Comparison of ENCODE assay signal across 19 cellular contexts in the genomic region with DNA sequence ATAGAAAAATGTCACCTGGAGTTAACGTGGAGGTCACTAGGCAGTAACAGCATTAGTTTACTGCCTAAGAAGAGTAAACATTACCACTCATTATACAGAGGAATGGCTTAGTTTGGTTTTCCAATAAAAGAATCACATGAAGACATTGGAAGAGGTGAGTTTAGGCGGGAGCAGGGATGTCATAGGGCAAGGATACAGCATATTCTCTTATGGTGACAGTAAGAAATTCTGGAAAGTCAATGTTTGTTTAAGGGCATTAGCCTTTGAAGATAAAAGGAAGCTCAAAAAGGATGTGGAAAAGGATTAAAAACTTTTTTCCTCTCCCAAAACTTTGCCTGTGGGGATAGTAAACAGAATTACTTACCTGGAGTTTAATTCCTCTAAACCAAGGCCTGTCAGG. TPM values are rescaled to one million over a fixed set of nuclear protein-coding genes. Genes with fewer than 3 reads are reported as not detected.
DNase-seq lines count a peak whose midpoint lies in the region; ATAC-seq, FAIRE-seq and TF ChIP-seq lines count a peak whose summit lies in the region.
"Had no signal": no experiment of that assay in that cellular context is flagged by ENCODE, and none has a peak within 500 bp of the region (broad histone marks: within the 10 kb centered on the region; RNA-seq: fewer than 3 reads in every experiment).

No MANE protein-coding gene starts in this region.

- H3K23me2 ChIP-seq in H9 (ENCODE audit: insufficient read length, low read depth, low read length, poor library complexity, severe bottlenecking) = peaks cover 15% of the 10 kb centered on the region

- H2AK5ac ChIP-seq in H9 (ENCODE audit: insufficient read length, low read length) = no peak overlapping the region

- intact Hi-C loops in HepG2 (cut with micrococcal nuclease; ENCODE audit: unreplicated experiment) = no loop called here
- intact Hi-C loops in right lobe of liver (cut with DNase I) = no loop called here
- intact Hi-C loops in transverse colon (cut with DNase I; ENCODE audit: low total_unique reads) = no loop called here
- intact Hi-C loops in breast epithelium (cut with DNase I; ENCODE audit: low total_unique reads) = no loop called here

- no peak overlapping the region for H2BK12ac ChIP-seq in H9 (ENCODE audit: insufficient read length, low read depth, low read length)

- peaks cover 70% of the 10 kb centered on the region for H3K4me1 ChIP-seq in HepG2 (ENCODE audit: insufficient read depth, low read length)
- peaks cover 0 to 23% (median 4%) of the 10 kb centered on the region in 4 donors for H3K4me1 ChIP-seq in right lobe of liver
- no peaks in the 10 kb centered on the region; the same call in 1 of the 2 replicates for H3K4me1 ChIP-seq in H9 (ENCODE audit: insufficient read depth, low read length)
- peaks cover 29% of the 10 kb centered on the region for H3K4me1 ChIP-seq in Karpas-422 (ENCODE audit: low read length)
- peaks cover 8 to 41% (median 18%) of the 10 kb centered on the region in 4 donors for H3K4me1 ChIP-seq in transverse colon
- H3K4me1 ChIP-seq in breast epithelium = no peaks in the 10 kb centered on the region
- H3K4me1 ChIP-seq: BE2C had no signal

- ATAC-seq in HepG2 (no peak; the same call in 2 of the 3 replicates), right lobe of liver (no peak)

- no peaks in the 10 kb centered on the region; a peak in 1 of 5 replicates for H3K27me3 ChIP-seq in HepG2 (ENCODE audit: control insufficient read depth in 1 of 2, insufficient read depth in 2 of 2, low read length in 2 of 2)
- no peaks in the 10 kb centered on the region for H3K27me3 ChIP-seq in right lobe of liver
- no peaks in the 10 kb centered on the region for H3K27me3 ChIP-seq in H9 (ENCODE audit: insufficient read depth, low read length)
- H3K27me3 ChIP-seq in Karpas-422 (ENCODE audit: low read length) = no peaks in the 10 kb centered on the region
- no peaks in the 10 kb centered on the region for H3K27me3 ChIP-seq in transverse colon
- no peaks in the 10 kb centered on the region for H3K27me3 ChIP-seq in breast epithelium
- H3K27me3 ChIP-seq: BE2C had no signal

- H3K27ac ChIP-seq in HepG2 (ENCODE audit: extremely low read length, insufficient read depth, low read length) = peak overlapping the region; percentile 41
- no peak overlapping the region for H3K27ac ChIP-seq in right lobe of liver
- no peak overlapping the region for H3K27ac ChIP-seq in H9 (ENCODE audit: insufficient read length, low read depth, low read length)
- peak overlapping the region; percentile 97; the same call in 1 of the 2 replicates for H3K27ac ChIP-seq in VCaP
- no peak overlapping the region for H3K27ac ChIP-seq in Karpas-422 (ENCODE audit: low read length)
- no peak overlapping the region for H3K27ac ChIP-seq in transverse colon
- no peak overlapping the region for H3K27ac ChIP-seq in breast epithelium
- H3K27ac ChIP-seq: C4-2B, HL-60 had no signal

- H3K27me3 Mint-ChIP-seq in H9 (ENCODE audit: low read depth) = no peaks in the 10 kb centered on the region; the same call in 1 of the 2 replicates
- H3K27me3 Mint-ChIP-seq: CD4-positive, alpha-beta memory T cell had no signal

- 5% methylated on average over 2 of the region's 2 CpGs for WGBS in HepG2 (ENCODE audit: low lambda C conversion rate)
- 60% methylated on average over 2 of the region's 2 CpGs for WGBS in right lobe of liver (ENCODE audit: insufficient coverage, low coverage, low lambda C conversion rate, missing lambda C conversion rate)
- WGBS in H9 (ENCODE audit: extremely low coverage, insufficient read length, low lambda C conversion rate) = no CpG with 5 or more reads among the region's 2 CpGs
- WGBS in transverse colon (ENCODE audit: low coverage in 1 of 2), 2 donors = 51 to 75% methylated on average over 2 of the region's 2 CpGs

- H4K91ac ChIP-seq in H9 (ENCODE audit: insufficient read length, low read depth, low read length) = no peak overlapping the region

- BruUV-seq in HepG2 (replicated peaks; lab: Mats Ljungman, UMichigan) = no TSS peak

- H3K23ac ChIP-seq in H9 (ENCODE audit: insufficient read length, low read depth, low read length) = no peak overlapping the region

- CTCF ChIA-PET in HepG2 (lab: Yijun Ruan, JAX; ENCODE audit: low intra/inter-chr PET ratio, low total read pairs) = no interaction called here

- no peak overlapping the region for H3K18ac ChIP-seq in H9 (ENCODE audit: insufficient read length, low read depth, low read length)

- no peak for FAIRE-seq in HepG2 (lab: Jason Lieb, UNC)
- FAIRE-seq: A204.1, GM19239, H1 had no signal

- in situ Hi-C loops in HepG2 (cut with HindIII; ENCODE audit: extremely low pct_ligation_motif_present, low pct_unique_long_range_greater_than_20kb) (no loop called here), transverse colon (cut with MboI; ENCODE audit: low pct_ligation_motif_present in 1 of 4, low pct_unique_long_range_greater_than_20kb in 1 of 4, low sequenced_read_pairs in 3 of 4) (no loop called here)

- DNase-seq in HepG2 (ENCODE audit: low spot score) (peak; percentile 73), right lobe of liver (no peak), H9 (no peak), Karpas-422 (no peak), transverse colon (no peak), breast epithelium (ENCODE audit: low spot score in 2 of 2) (no peak)
- DNase-seq: BE2C; CD4-positive, alpha-beta memory T cell; DMS79; GDM1; HCEC 1CT; HFFc6; IMR-90 had no signal

- peaks cover 32 to 33% of the 10 kb centered on the region in 2 experiments for H3K4me1 Mint-ChIP-seq in H9

- H3K56ac ChIP-seq in H9 (ENCODE audit: insufficient read length, low read depth, low read length) = no peak overlapping the region

- H3K9me3 ChIP-seq in HepG2 (ENCODE audit: low read length) (no peaks in the 10 kb centered on the region), right lobe of liver (no peaks in the 10 kb centered on the region), H9 (ENCODE audit: control insufficient read depth, low read depth, low read length) (no peaks in the 10 kb centered on the region), Karpas-422 (ENCODE audit: low read length) (no peaks in the 10 kb centered on the region), transverse colon (no peaks in the 10 kb centered on the region), breast epithelium (no peaks in the 10 kb centered on the region)
- H3K9me3 ChIP-seq: BE2C had no signal

- no peak for TF ChIP-seq CTCF in HepG2 (CRISPR knock-in tag; IDR thresholded peaks at IDR 0.05)
- no peak for TF ChIP-seq CTCF in right lobe of liver (IDR thresholded peaks at IDR 0.05)
- no peak for TF ChIP-seq CTCF in H9 (conservative IDR thresholded peaks at IDR 0.05)
- no peak for TF ChIP-seq CTCF in VCaP (conservative IDR thresholded peaks at IDR 0.05)
- TF ChIP-seq CTCF in transverse colon (IDR thresholded peaks at IDR 0.05) = no peak
- no peak for TF ChIP-seq CTCF in breast epithelium (IDR thresholded peaks at IDR 0.05)

- H3K9me2 ChIP-seq in Karpas-422 (replicated peaks; ENCODE audit: insufficient read depth, low read length) = no peaks in the 10 kb centered on the region

- H2BK5ac ChIP-seq in H9 (ENCODE audit: insufficient read length, low read length) = no peak overlapping the region

- H2AFZ ChIP-seq in HepG2 (ENCODE audit: low read length) (no peak overlapping the region), H9 (ENCODE audit: low read length) (no peak overlapping the region), Karpas-422 (ENCODE audit: low read length) (no peak overlapping the region)

- no peak overlapping the region for H2BK120ac ChIP-seq in H9 (ENCODE audit: low read depth, low read length, poor library complexity, severe bottlenecking)

- peaks cover 3% of the 10 kb centered on the region for H3K79me1 ChIP-seq in H9 (ENCODE audit: insufficient read depth, low read depth, low read length, poor library complexity, severe bottlenecking)

- H3K36me3 ChIP-seq in HepG2 (replicated peaks in 1 of 2; ENCODE audit: control insufficient read depth in 1 of 2, insufficient read depth in 2 of 2, low read length in 2 of 2) (peaks cover 2 to 4% of the 10 kb centered on the region in 2 experiments; a peak in 2 of 5 replicates), right lobe of liver (no peaks in the 10 kb centered on the region), Karpas-422 (ENCODE audit: insufficient read depth, low read length) (peaks cover 31% of the 10 kb centered on the region), transverse colon (no peaks in the 10 kb centered on the region), breast epithelium (no peaks in the 10 kb centered on the region)

- peaks cover 23 to 32% (median 28%) of the 10 kb centered on the region in 3 experiments for H3K36me3 Mint-ChIP-seq in H9 (ENCODE audit: insufficient read depth in 1 of 3, low read depth in 3 of 3)

- no peak overlapping the region for H2BK15ac ChIP-seq in H9 (ENCODE audit: low read depth, low read length)

- TF ChIP-seq EP300 in HepG2 (IDR thresholded peaks at IDR 0.05; ENCODE audit: low read depth in 2 of 2, low read length in 2 of 2) (peak in 1 of 2 experiments; percentile 79; a peak in 2 of 4 replicates), HepG2 (CRISPR knock-in tag; IDR thresholded peaks at IDR 0.05; ENCODE audit: borderline replicate concordance) (no peak), transverse colon (IDR thresholded peaks at IDR 0.05; ENCODE audit: low read depth) (no peak)

- no peak overlapping the region for H2BK20ac ChIP-seq in H9 (ENCODE audit: low read depth, low read length, poor library complexity, severe bottlenecking)

- peak overlapping the region; percentile 25; the same call in 1 of the 2 replicates for H3K4me2 ChIP-seq in HepG2 (ENCODE audit: low read depth, low read length)
- H3K4me2 ChIP-seq in H9 (ENCODE audit: insufficient read depth, insufficient read length, low read length) = no peak overlapping the region
- no peak overlapping the region for H3K4me2 ChIP-seq in Karpas-422 (ENCODE audit: low read depth, low read length, poor library complexity, severe bottlenecking)

- H4K20me1 ChIP-seq in HepG2 (ENCODE audit: insufficient read depth, low read length) = peaks cover 10% of the 10 kb centered on the region
- H4K20me1 ChIP-seq in H9 (ENCODE audit: control insufficient read depth, insufficient read depth, insufficient read length) = no peaks in the 10 kb centered on the region
- H4K20me1 ChIP-seq in Karpas-422 (ENCODE audit: insufficient read depth, low read depth, low read length) = peaks cover 16% of the 10 kb centered on the region

- no peak for TF ChIP-seq POLR2A in HepG2 (IDR thresholded peaks at IDR 0.05; ENCODE audit: insufficient read depth in 1 of 2, low read depth in 2 of 2, low read length in 2 of 2)
- TF ChIP-seq POLR2A in right lobe of liver (IDR thresholded peaks at IDR 0.05) = no peak
- no peak for TF ChIP-seq POLR2A in transverse colon (IDR thresholded peaks at IDR 0.05)
- TF ChIP-seq POLR2A in breast epithelium (IDR thresholded peaks at IDR 0.05) = no peak

- POLR2A ChIA-PET in HepG2 (lab: Yijun Ruan, JAX) = interaction anchor here (1.0 to 2.7 kb wide), 2 partner anchors 16 to 230 kb away, joined by 3 to 16 read pairs; no protein-coding TSS in a partner anchor

- H4K8ac ChIP-seq in H9 (replicated peaks; ENCODE audit: insufficient read length, low read depth, low read length) = no peak overlapping the region

- H3K79me2 ChIP-seq in HepG2 (ENCODE audit: insufficient read depth, low read length) = peaks cover 60% of the 10 kb centered on the region
- H3K79me2 ChIP-seq in H9 (ENCODE audit: insufficient read depth, low read length) = peaks cover 19% of the 10 kb centered on the region; the same call in 1 of the 2 replicates
- H3K79me2 ChIP-seq in Karpas-422 (ENCODE audit: low read length) = peaks cover 90% of the 10 kb centered on the region

- no peak overlapping the region for H3K4me3 Mint-ChIP-seq in H9
- H3K4me3 Mint-ChIP-seq: HFFc6 had no signal

- H3K27ac Mint-ChIP-seq in H9 = no peak overlapping the region
- H3K27ac Mint-ChIP-seq: HFFc6 had no signal

- H3K4me3 ChIP-seq in HepG2 (replicated peaks in 1 of 3; ENCODE audit: insufficient read depth in 1 of 3, low read depth in 2 of 3, low read length in 3 of 3) = no peak overlapping the region
- no peak overlapping the region for H3K4me3 ChIP-seq in right lobe of liver
- H3K4me3 ChIP-seq in Karpas-422 (ENCODE audit: low read length) = no peak overlapping the region
- no peak overlapping the region for H3K4me3 ChIP-seq in transverse colon
- no peak overlapping the region for H3K4me3 ChIP-seq in breast epithelium

- H4K5ac ChIP-seq in H9 (ENCODE audit: insufficient read length, low read depth, low read length) = no peak overlapping the region

- H3K9ac ChIP-seq in HepG2 (ENCODE audit: insufficient read depth, low read depth, low read length) (no peak overlapping the region), H9 (ENCODE audit: extremely low read depth, insufficient read length, low read length) (peak overlapping the region; percentile 13), Karpas-422 (ENCODE audit: low read length) (no peak overlapping the region)

- H3K14ac ChIP-seq in H9 (ENCODE audit: insufficient read depth, low read length) = no peak overlapping the region

- no peak overlapping the region for H3K4ac ChIP-seq in H9 (ENCODE audit: low read depth, low read length)

- H3K9me3 Mint-ChIP-seq in H9 = no peaks in the 10 kb centered on the region
- H3K9me3 Mint-ChIP-seq: CD4-positive, alpha-beta memory T cell; HFFc6 had no signal

- no peak for TF ChIP-seq RAD21 in HepG2 (CRISPR knock-in tag; IDR thresholded peaks at IDR 0.05)

- H3T11ph ChIP-seq in H9 (ENCODE audit: low read length) = no peak overlapping the region

RNA-seq across cellular contexts. Expression of gene POLR1D, which starts 4.1 kb away (rescaled TPM):
- 181 and 183 TPM in 2 replicates for total RNA-seq in HepG2 (2016; rRNA removed; fragmentation: Illumina TruSeq; extraction: Trizol)
- 246 and 252 TPM in 2 replicates for total RNA-seq in HepG2 (2016; cell fraction: cytosol; rRNA removed; fragmentation: Illumina TruSeq; extraction: Trizol; ENCODE audit: low read depth)
- total RNA-seq in HepG2 (2016; cell fraction: insoluble cytoplasmic fraction; rRNA removed; fragmentation: Illumina TruSeq; extraction: Trizol) = 190 and 194 TPM in 2 replicates
- total RNA-seq in HepG2 (2016; cell fraction: membrane; rRNA removed; fragmentation: Illumina TruSeq; extraction: Trizol) = 347 and 379 TPM in 2 replicates
- 101 and 102 TPM in 2 replicates for total RNA-seq in HepG2 (2016; cell fraction: nucleus; rRNA removed; fragmentation: Illumina TruSeq; extraction: Trizol)
- 406 and 490 TPM in 2 replicates for polyA plus RNA-seq in HepG2 (2011; rRNA removed)
- polyA plus RNA-seq in HepG2 (2011; cell fraction: cytosol; rRNA removed) = 328 and 389 TPM in 2 replicates
- polyA plus RNA-seq in HepG2 (2011; cell fraction: nucleus; rRNA removed) = 165 and 181 TPM in 2 replicates
- polyA plus RNA-seq in HepG2 (2012) = 441 and 562 TPM in 2 replicates
- 296 and 321 TPM in 2 replicates for polyA plus RNA-seq in HepG2 (2016; cell fraction: cytosol; fragmentation: Illumina TruSeq; extraction: Trizol; ENCODE audit: low read depth)
- 226 and 233 TPM in 2 replicates for polyA plus RNA-seq in HepG2 (2016; cell fraction: insoluble cytoplasmic fraction; fragmentation: Illumina TruSeq; extraction: Trizol; ENCODE audit: low read depth)
- 377 and 388 TPM in 2 replicates for polyA plus RNA-seq in HepG2 (2016; cell fraction: membrane; fragmentation: Illumina TruSeq; extraction: Trizol; ENCODE audit: low read depth)
- 205 and 216 TPM in 2 replicates for polyA plus RNA-seq in HepG2 (2016; cell fraction: nucleus; fragmentation: Illumina TruSeq; extraction: Trizol; ENCODE audit: insufficient read depth, low read depth)
- polyA minus RNA-seq in HepG2 (2011; rRNA and poly(A)+ RNA removed; ENCODE audit: low replicate concordance) = 26.6 and 51.6 TPM in 2 replicates
- polyA minus RNA-seq in HepG2 (2011; cell fraction: cytosol; rRNA and poly(A)+ RNA removed) = 99.7 and 122 TPM in 2 replicates
- polyA minus RNA-seq in HepG2 (2011; cell fraction: nucleus; rRNA and poly(A)+ RNA removed) = 54.1 and 77.7 TPM in 2 replicates
- 10 to 100 TPM; 34.9 to 56.2 (median 46.6) TPM for total RNA-seq in right lobe of liver
- total RNA-seq in H9 (2021) = 154 and 167 TPM in 2 replicates
- total RNA-seq in Karpas-422 (2014; rRNA removed; shearing (Covaris generic); ENCODE audit: low replicate concordance) = 156 and 161 TPM in 2 replicates
- 100 to 1,000 TPM in 1 of 4 donors, 10 to 100 TPM in 3; 45.6 to 120 (median 90.4) TPM for total RNA-seq in transverse colon
- 100 to 1,000 TPM; 103 to 130 (median 115) TPM for total RNA-seq in breast epithelium

RNA-seq across cellular contexts. Expression of gene LNX2, which starts 5.5 kb away (rescaled TPM):
- 9.7 and 13.1 TPM in 2 replicates for total RNA-seq in HepG2 (2016; rRNA removed; fragmentation: Illumina TruSeq; extraction: Trizol)
- 3.3 and 3.9 TPM in 2 replicates for total RNA-seq in HepG2 (2016; cell fraction: cytosol; rRNA removed; fragmentation: Illumina TruSeq; extraction: Trizol; ENCODE audit: low read depth)
- total RNA-seq in HepG2 (2016; cell fraction: insoluble cytoplasmic fraction; rRNA removed; fragmentation: Illumina TruSeq; extraction: Trizol) = 9.5 and 13.3 TPM in 2 replicates
- 4.9 and 5.9 TPM in 2 replicates for total RNA-seq in HepG2 (2016; cell fraction: membrane; rRNA removed; fragmentation: Illumina TruSeq; extraction: Trizol)
- total RNA-seq in HepG2 (2016; cell fraction: nucleus; rRNA removed; fragmentation: Illumina TruSeq; extraction: Trizol) = 9.0 and 9.9 TPM in 2 replicates
- 8.1 and 9.2 TPM in 2 replicates for polyA plus RNA-seq in HepG2 (2011; rRNA removed)
- polyA plus RNA-seq in HepG2 (2011; cell fraction: cytosol; rRNA removed) = 5.4 and 6.7 TPM in 2 replicates
- 4.8 and 5.3 TPM in 2 replicates for polyA plus RNA-seq in HepG2 (2011; cell fraction: nucleus; rRNA removed)
- polyA plus RNA-seq in HepG2 (2012) = 6.9 and 8.2 TPM in 2 replicates
- 0.50 and 0.63 TPM in 2 replicates for polyA plus RNA-seq in HepG2 (2016; cell fraction: cytosol; fragmentation: Illumina TruSeq; extraction: Trizol; ENCODE audit: low read depth)
- polyA plus RNA-seq in HepG2 (2016; cell fraction: insoluble cytoplasmic fraction; fragmentation: Illumina TruSeq; extraction: Trizol; ENCODE audit: low read depth) = 14.1 and 14.2 TPM in 2 replicates
- polyA plus RNA-seq in HepG2 (2016; cell fraction: membrane; fragmentation: Illumina TruSeq; extraction: Trizol; ENCODE audit: low read depth) = 2.3 and 3.1 TPM in 2 replicates
- 7.6 and 7.8 TPM in 2 replicates for polyA plus RNA-seq in HepG2 (2016; cell fraction: nucleus; fragmentation: Illumina TruSeq; extraction: Trizol; ENCODE audit: insufficient read depth, low read depth)
- 11.6 and 15.0 TPM in 2 replicates for polyA minus RNA-seq in HepG2 (2011; rRNA and poly(A)+ RNA removed; ENCODE audit: low replicate concordance)
- polyA minus RNA-seq in HepG2 (2011; cell fraction: cytosol; rRNA and poly(A)+ RNA removed) = 12.0 and 13.0 TPM in 2 replicates
- 24.6 and 26.7 TPM in 2 replicates for polyA minus RNA-seq in HepG2 (2011; cell fraction: nucleus; rRNA and poly(A)+ RNA removed)
- 10 to 100 TPM in 5 of 6 experiments, 1 to 10 TPM in 1; 9.5 to 28.3 (median 19.6) TPM for total RNA-seq in right lobe of liver
- 11.6 and 12.4 TPM in 2 replicates for total RNA-seq in H9 (2021)
- total RNA-seq in Karpas-422 (2014; rRNA removed; shearing (Covaris generic); ENCODE audit: low replicate concordance) = 4.2 and 5.4 TPM in 2 replicates
- total RNA-seq in transverse colon = 10 to 100 TPM in 3 of 4 donors, 1 to 10 TPM in 1; 1.8 to 29.6 (median 18.9) TPM
- total RNA-seq in breast epithelium = 10 to 100 TPM in 2 of 3 donors, 1 to 10 TPM in 1; 5.9 to 19.3 (median 19.2) TPM

Comparison
In these comparisons a context has a peak if more than half of its experiments do, and no peak if none do; other contexts are left out.
1. H3K27ac ChIP-seq: peak in HepG2 (single experiment) and VCaP (single experiment); none in right lobe of liver (0 of 3), H9 (single experiment), Karpas-422 (single experiment), transverse colon (0 of 4) and breast epithelium (0 of 2).